Comparison of ENCODE assay signal across 12 cellular contexts in the genomic region with DNA sequence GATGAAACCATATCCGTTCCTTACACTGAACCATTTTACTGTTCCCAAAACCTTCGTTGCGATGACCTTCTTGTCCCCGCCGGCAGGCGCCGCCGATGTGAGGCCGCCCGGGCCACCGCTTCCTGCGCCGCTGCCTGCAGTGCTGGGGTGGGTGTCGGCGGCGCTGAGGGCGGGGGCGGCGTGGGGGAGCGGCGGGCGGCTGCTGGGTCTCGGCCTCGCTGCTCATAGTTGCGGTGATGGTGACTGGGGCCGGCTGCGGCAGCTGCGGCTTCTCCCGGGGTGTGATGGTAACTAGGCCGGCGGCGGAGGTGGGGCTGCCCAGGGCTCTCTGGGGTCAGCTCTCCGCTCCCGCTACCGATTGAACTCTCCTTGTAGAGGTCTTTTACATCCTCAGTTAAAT. TPM values are rescaled to one million over a fixed set of nuclear protein-coding genes. Genes with fewer than 3 reads are reported as not detected.
DNase-seq lines count a peak whose midpoint lies in the region; ATAC-seq and TF ChIP-seq lines count a peak whose summit lies in the region.
"Had no signal": no experiment of that assay in that cellular context is flagged by ENCODE, and none has a peak within 500 bp of the region (broad histone marks: within the 10 kb centered on the region; RNA-seq: fewer than 3 reads in every experiment).

No MANE protein-coding gene starts in this region.

- H3K4me3 Mint-ChIP-seq in CD8-positive, alpha-beta memory T cell = peak overlapping the region in 5 of 7 donors; percentile 42 to 67 (median 61)
- H3K4me3 Mint-ChIP-seq in osteocyte (ENCODE audit: unreplicated experiment) = no peak overlapping the region

- H3K4me1 Mint-ChIP-seq in CD8-positive, alpha-beta memory T cell = peaks cover 9 to 15% (median 10%) of the 10 kb centered on the region in 3 donors
- peaks cover 2% of the 10 kb centered on the region for H3K4me1 Mint-ChIP-seq in osteocyte (ENCODE audit: unreplicated experiment)

- TF ChIP-seq CTCF in left ventricle myocardium inferior (IDR thresholded peaks at IDR 0.05; ENCODE audit: borderline replicate concordance) = no peak
- TF ChIP-seq CTCF in omental fat pad (IDR thresholded peaks at IDR 0.05) = no peak
- TF ChIP-seq CTCF in osteocyte (IDR thresholded peaks at IDR 0.05) = no peak

- H3K4me1 ChIP-seq in CD8-positive, alpha-beta memory T cell (ENCODE audit: insufficient read depth, low read length) = no peaks in the 10 kb centered on the region
- H3K4me1 ChIP-seq in left ventricle myocardium inferior = no peaks in the 10 kb centered on the region
- H3K4me1 ChIP-seq: HAP-1 had no signal

- CTCF ChIA-PET in CD8-positive, alpha-beta memory T cell (lab: Charles Lee) = no interaction called here

- H3K27ac Mint-ChIP-seq in CD8-positive, alpha-beta memory T cell = no peak overlapping the region
- H3K27ac Mint-ChIP-seq in osteocyte (ENCODE audit: unreplicated experiment) = no peak overlapping the region

- peaks cover 24 to 30% (median 27%) of the 10 kb centered on the region in 5 donors for H3K9me3 Mint-ChIP-seq in CD8-positive, alpha-beta memory T cell
- peaks cover 26% of the 10 kb centered on the region for H3K9me3 Mint-ChIP-seq in osteocyte (ENCODE audit: unreplicated experiment)

- ATAC-seq in HG03520 (IDR thresholded peaks at IDR 0.05; ENCODE audit: unreplicated experiment) (no peak), omental fat pad (ENCODE audit: low FRiP score) (no peak)

- peaks cover 53 to 83% of the 10 kb centered on the region in 2 donors for H3K27me3 Mint-ChIP-seq in CD8-positive, alpha-beta memory T cell
- H3K27me3 Mint-ChIP-seq in osteocyte (ENCODE audit: unreplicated experiment) = peaks cover 24% of the 10 kb centered on the region

- H3K36me3 Mint-ChIP-seq in CD8-positive, alpha-beta memory T cell = peaks cover 0 to 19% (median 2%) of the 10 kb centered on the region in 3 donors
- H3K36me3 Mint-ChIP-seq in osteocyte (ENCODE audit: unreplicated experiment) = peaks cover 10% of the 10 kb centered on the region

- DNase-seq in CD8-positive, alpha-beta memory T cell = peak in 3 of 5 donors; percentile 8 to 47 (median 31)
- DNase-seq in activated T-cell treated with anti-CD3 and anti-CD28 coated beads, Interleukin-2, amount 50 U/mL, for 1 hour = peak; percentile 36
- peak; percentile 29 for DNase-seq in left ventricle myocardium inferior
- DNase-seq in stimulated activated CD4-positive, alpha-beta T cell treated with anti-CD3 and anti-CD28 coated beads, Interleukin-15, amount 100 ng/mL, for 24 hours = peak; percentile 54
- DNase-seq in omental fat pad (ENCODE audit: low spot score) = no peak
- no peak for DNase-seq in osteocyte (ENCODE audit: extremely low spot score, unreplicated experiment)
- no peak for DNase-seq in NCI-H1694 treated with DMSO at 0.1 percent for 48 hours (lab: John Stamatoyannopoulos, UW)
- DNase-seq: esophagus squamous epithelium, NCI-H2171 treated with DMSO at 0.1 percent for 48 hours had no signal

- no peaks in the 10 kb centered on the region for H3K9me3 ChIP-seq in CD8-positive, alpha-beta memory T cell (ENCODE audit: low read length)
- peaks cover 22% of the 10 kb centered on the region for H3K9me3 ChIP-seq in left ventricle myocardium inferior (replicated peaks)
- H3K9me3 ChIP-seq: HAP-1 had no signal

- no peak overlapping the region for H3K27ac ChIP-seq in CD8-positive, alpha-beta memory T cell (ENCODE audit: low read depth, low read length)
- H3K27ac ChIP-seq in left ventricle myocardium inferior (replicated peaks) = no peak overlapping the region
- H3K27ac ChIP-seq: esophagus squamous epithelium, SK-N-MC had no signal

- POLR2A ChIA-PET in CD8-positive, alpha-beta memory T cell (lab: Charles Lee) = no interaction called here

- H3K27me3 ChIP-seq in CD8-positive, alpha-beta memory T cell (ENCODE audit: insufficient read depth, low read length, poor library complexity, severe bottlenecking) = peaks cover 6% of the 10 kb centered on the region
- H3K27me3 ChIP-seq in left ventricle myocardium inferior (ENCODE audit: low read depth) = peaks cover 22% of the 10 kb centered on the region

- no peak overlapping the region for H3K4me3 ChIP-seq in CD8-positive, alpha-beta memory T cell (ENCODE audit: low read length)
- H3K4me3 ChIP-seq in left ventricle myocardium inferior = peak overlapping the region; percentile 48
- H3K4me3 ChIP-seq: HAP-1, SK-N-MC had no signal

- no peaks in the 10 kb centered on the region for H3K36me3 ChIP-seq in CD8-positive, alpha-beta memory T cell (ENCODE audit: insufficient read depth, low read length)
- no peaks in the 10 kb centered on the region for H3K36me3 ChIP-seq in left ventricle myocardium inferior
- H3K36me3 ChIP-seq: esophagus squamous epithelium, HAP-1 had no signal

- intact Hi-C loops in left ventricle myocardium inferior (cut with micrococcal nuclease) = no loop called here

RNA-seq across cellular contexts. Expression of a gene that starts 14.1 kb away (rescaled TPM):
- total RNA-seq in CD8-positive, alpha-beta memory T cell = not detected
- polyA plus RNA-seq in CD8-positive, alpha-beta memory T cell = not detected
- total RNA-seq in left ventricle myocardium inferior = not detected
- total RNA-seq in omental fat pad = not detected
- total RNA-seq in osteocyte = not detected in 2 replicates
- total RNA-seq: esophagus squamous epithelium had no signal

Comparison
In these comparisons a context has a peak if more than half of its experiments do, and no peak if none do; other contexts are left out.
1. DNase-seq: peak in CD8-positive, alpha-beta memory T cell (3 of 5), activated T-cell treated with anti-CD3 and anti-CD28 coated beads, Interleukin-2, amount 50 U/mL, for 1 hour (single experiment), left ventricle myocardium inferior (single experiment) and stimulated activated CD4-positive, alpha-beta T cell treated with anti-CD3 and anti-CD28 coated beads, Interleukin-15, amount 100 ng/mL, for 24 hours (single experiment); none in omental fat pad (single experiment), osteocyte (single experiment) and NCI-H1694 treated with DMSO at 0.1 percent for 48 hours (single experiment).